7 cellular contexts compared by ENCODE assay signal in genomic region chr16:19086322-19087199, GRCh38.
DNase-seq lines count a peak whose midpoint lies in the region; ATAC-seq lines count a peak whose summit lies in the region.

No MANE protein-coding gene starts in this region.

- DNase-seq in NCI-H2196 treated with DMSO at 0.1 percent for 48 hours (lab: John Stamatoyannopoulos, UW; ENCODE audit: unreplicated experiment) (peak; percentile 87), cerebellar cortex (ENCODE audit: low spot score) (peak; percentile 71), kidney glomerular epithelial cell (lab: John Stamatoyannopoulos, UW) (peak; percentile 68)
- DNase-seq in stimulated activated CD4-positive, alpha-beta T cell treated with anti-CD3 and anti-CD28 coated beads, Interleukin-15, amount 100 ng/mL, for 24 hours: peak; percentile 85

- ATAC-seq in GM18498 (IDR thresholded peaks at IDR 0.05; ENCODE audit: unreplicated experiment) (peak; percentile 72), HG03095 (IDR thresholded peaks at IDR 0.05; ENCODE audit: unreplicated experiment) (peak; percentile 74)
- peak; percentile 88 to 96 for ATAC-seq in activated CD4-positive, CD25-positive, alpha-beta regulatory T cell treated with anti-CD3 and anti-CD28 coated beads, Interleukin-2, amount 50 U/mL, for 24 hours

Comparison
In these comparisons a context has a peak if more than half of its experiments do, and no peak if none do; other contexts are left out.
1. Peak in every context shown above with its lines: DNase-seq and ATAC-seq.